7 cellular contexts compared by ENCODE assay signal in genomic region chr16:87392823-87393679, GRCh38. TPM values are rescaled to one million over a fixed set of nuclear protein-coding genes. Genes with fewer than 3 reads are reported as not detected.
DNase-seq lines count a peak whose midpoint lies in the region; ATAC-seq and TF ChIP-seq lines count a peak whose summit lies in the region.

No MANE protein-coding gene starts in this region.

- peak overlapping the region; percentile 81 for H3K27ac Mint-ChIP-seq in activated CD4-positive, alpha-beta T cell treated with anti-CD3 and anti-CD28 coated beads for 36 hours

- intact Hi-C loops in activated CD4-positive, alpha-beta T cell treated with anti-CD3 and anti-CD28 coated beads for 36 hours (cut with DNase I, micrococcal nuclease): loop anchor here (1.0 to 5.0 kb wide), 14 partner anchors 9 to 1309 kb away; partner anchors contain the start of genes C16orf95 (in 2 of the 2), BANP (in 1 of the 2), FBXO31 (in 1 of the 2) and KLHDC4 (in 1 of the 2)

- H3K4me1 ChIP-seq in HUES6 (ENCODE audit: control insufficient read depth, insufficient read depth, low read length) (peaks cover 10% of the 10 kb centered on the region), ectodermal cell (ENCODE audit: control insufficient read depth, insufficient read depth, low read length) (peaks cover 8% of the 10 kb centered on the region), lung (ENCODE audit: control insufficient read depth in 2 of 2, insufficient read depth in 2 of 2, low read length in 2 of 2) (peaks cover 6 to 7% of the 10 kb centered on the region in 2 donors)

- 3% methylated on average over 53 of the region's 53 CpGs for WGBS in ectodermal cell, 2 experiments
- 1 to 2% methylated on average over 53 of the region's 53 CpGs for WGBS in lung, 2 donors

- H3K36me3 Mint-ChIP-seq in activated CD4-positive, alpha-beta T cell treated with anti-CD3 and anti-CD28 coated beads for 36 hours (ENCODE audit: low read depth): peaks cover 20% of the 10 kb centered on the region

- H3K4me1 Mint-ChIP-seq in activated CD4-positive, alpha-beta T cell treated with anti-CD3 and anti-CD28 coated beads for 36 hours: peaks cover 50% of the 10 kb centered on the region

- peak overlapping the region; percentile 83 for H3K4me3 Mint-ChIP-seq in activated CD4-positive, alpha-beta T cell treated with anti-CD3 and anti-CD28 coated beads for 36 hours

- H3K27ac ChIP-seq in HUES6 (ENCODE audit: low read depth, low read length): no peak overlapping the region
- no peak overlapping the region for H3K27ac ChIP-seq in ectodermal cell (ENCODE audit: insufficient read depth, low read depth, low read length, poor library complexity, severe bottlenecking)
- H3K27ac ChIP-seq in lung (ENCODE audit: low read depth in 1 of 2, low read length in 1 of 2): peak overlapping the region; percentile 93 to 94

- no peaks in the 10 kb centered on the region for H3K27me3 Mint-ChIP-seq in activated CD4-positive, alpha-beta T cell treated with anti-CD3 and anti-CD28 coated beads for 36 hours

- CTCF ChIA-PET in GM10248 (lab: Yijun Ruan, JAX): interaction anchor here (1.1 to 3.1 kb wide), 3 partner anchors 9 to 68 kb away, joined by 3 to 19 read pairs (median 3); partner anchors contain the start of gene FBXO31
- CTCF ChIA-PET in activated CD4-positive, alpha-beta T cell treated with anti-CD3 and anti-CD28 coated beads for 36 hours (lab: Charles Lee): interaction anchor here (0.9 to 2.8 kb wide), 6 partner anchors 9 to 238 kb away, joined by 3 to 17 read pairs (median 4); partner anchors contain the start of gene FBXO31

- POLR2A ChIA-PET in GM10248 (lab: Yijun Ruan, JAX): interaction anchor here (1.7 kb wide), 1 partner anchor 9 kb away, joined by 11 read pairs; the partner anchor contains the start of gene FBXO31
- POLR2A ChIA-PET in activated CD4-positive, alpha-beta T cell treated with anti-CD3 and anti-CD28 coated beads for 36 hours (lab: Charles Lee): interaction anchor here (0.6 to 1.1 kb wide), 4 partner anchors 9 to 76 kb away, joined by 3 to 4 read pairs (median 3); partner anchors contain the start of gene C16orf95

- H3K9me3 ChIP-seq in HUES6 (ENCODE audit: control insufficient read depth, insufficient read depth, low read depth, low read length) (no peaks in the 10 kb centered on the region), ectodermal cell (ENCODE audit: control insufficient read depth, low read length) (no peaks in the 10 kb centered on the region), lung (ENCODE audit: control insufficient read depth in 2 of 2, insufficient read depth in 1 of 2, low read length in 1 of 2) (no peaks in the 10 kb centered on the region)

- H3K4me3 ChIP-seq in HUES6 (ENCODE audit: low read depth, low read length) (peak overlapping the region; percentile 75), ectodermal cell (ENCODE audit: insufficient read depth, low read depth, low read length) (peak overlapping the region; percentile 83), lung (peak overlapping the region; percentile 87)

- H3K9me3 Mint-ChIP-seq in activated CD4-positive, alpha-beta T cell treated with anti-CD3 and anti-CD28 coated beads for 36 hours (ENCODE audit: low read depth): no peaks in the 10 kb centered on the region

- H3K36me3 ChIP-seq in HUES6 (ENCODE audit: control insufficient read depth, insufficient read depth, low read length) (no peaks in the 10 kb centered on the region), ectodermal cell (ENCODE audit: control insufficient read depth, insufficient read depth, low read length) (no peaks in the 10 kb centered on the region), lung (ENCODE audit: control insufficient read depth in 2 of 2, insufficient read depth in 2 of 2, low read length in 2 of 2) (peaks cover 0 to 5% of the 10 kb centered on the region in 2 donors)

- ATAC-seq in activated CD4-positive, alpha-beta T cell treated with anti-CD3 and anti-CD28 coated beads for 36 hours: no peak
- ATAC-seq in lung (ENCODE audit: insufficient read depth, low FRiP score) (no peak), GM21723 (IDR thresholded peaks at IDR 0.05; ENCODE audit: unreplicated experiment) (no peak)

- peak overlapping the region; percentile 69 for H3K9ac ChIP-seq in HUES6 (ENCODE audit: low read length)

- TF ChIP-seq CTCF in GM10248 (IDR thresholded peaks at IDR 0.05; ENCODE audit: control extremely low read depth, extremely low read depth, low read depth, missing control alignments) (no peak), lung (IDR thresholded peaks at IDR 0.05; ENCODE audit: control extremely low read depth, extremely low read depth) (peak; percentile 22)

- peak; percentile 40 for DNase-seq in GM10248 (ENCODE audit: extremely low spot score)
- peak; percentile 71 for DNase-seq in activated CD4-positive, alpha-beta T cell treated with anti-CD3 and anti-CD28 coated beads for 36 hours
- peak; percentile 57 for DNase-seq in lung (ENCODE audit: low spot score)
- DNase-seq in stimulated activated CD8-positive, alpha-beta memory T cell treated with anti-CD3 and anti-CD28 coated beads, Interleukin-7, amount 100 ng/mL, for 24 hours (ENCODE audit: low read depth): peak; percentile 18

- H3K27me3 ChIP-seq in HUES6 (ENCODE audit: control insufficient read depth, insufficient read depth, low read length) (no peaks in the 10 kb centered on the region), ectodermal cell (ENCODE audit: control insufficient read depth, insufficient read depth, low read length, poor library complexity, severe bottlenecking) (no peaks in the 10 kb centered on the region), lung (ENCODE audit: control insufficient read depth, insufficient read depth) (no peaks in the 10 kb centered on the region)

RNA-seq across cellular contexts. Expression of gene MAP1LC3B, which starts 0.9 kb away (rescaled TPM):
- 10 to 100 TPM; 49.7 to 62.1 TPM for total RNA-seq in activated CD4-positive, alpha-beta T cell treated with anti-CD3 and anti-CD28 coated beads for 36 hours
- 73.2 TPM for polyA plus RNA-seq in ectodermal cell (2013, experiment 1 of 4)
- polyA plus RNA-seq in ectodermal cell (2013, experiment 2 of 4): 74.6 TPM
- 61.9 TPM for polyA plus RNA-seq in ectodermal cell (2013, experiment 3 of 4)
- polyA plus RNA-seq in ectodermal cell (2013, experiment 4 of 4): 66.8 TPM
- total RNA-seq in lung: 10 to 100 TPM; 43.3 to 45.7 TPM
- 10 to 100 TPM; 49.8 to 62.2 TPM for polyA plus RNA-seq in lung

RNA-seq across cellular contexts. Expression of gene FBXO31, which starts 9.5 kb away (rescaled TPM):
- 10 to 100 TPM; 26.8 to 33.0 TPM for total RNA-seq in activated CD4-positive, alpha-beta T cell treated with anti-CD3 and anti-CD28 coated beads for 36 hours
- polyA plus RNA-seq in ectodermal cell (2013, experiment 1 of 4): 14.9 TPM
- polyA plus RNA-seq in ectodermal cell (2013, experiment 2 of 4): 17.2 TPM
- polyA plus RNA-seq in ectodermal cell (2013, experiment 3 of 4): 11.0 TPM
- 11.6 TPM for polyA plus RNA-seq in ectodermal cell (2013, experiment 4 of 4)
- total RNA-seq in lung: 10 to 100 TPM; 33.6 to 35.1 TPM
- 10 to 100 TPM; 10.1 to 12.8 TPM for polyA plus RNA-seq in lung

Comparison
In these comparisons a context has a peak if more than half of its experiments do, and no peak if none do; other contexts are left out.
1. DNase-seq: peak in every context shown above with its lines; median percentile 71 in activated CD4-positive, alpha-beta T cell treated with anti-CD3 and anti-CD28 coated beads for 36 hours; 57 in lung; 40 in GM10248; 18 in stimulated activated CD8-positive, alpha-beta memory T cell treated with anti-CD3 and anti-CD28 coated beads, Interleukin-7, amount 100 ng/mL, for 24 hours.
2. H3K27ac ChIP-seq: peak in lung (2 of 2); none in HUES6 (single experiment) and ectodermal cell (single experiment).
3. Peak in every context shown above with its lines, with median percentiles within 50 percentile points of each other: H3K4me3 ChIP-seq.